ENCODE assay signal across 8 cellular contexts in genomic region chr19:6109947-6110346, GRCh38. TPM values are rescaled to one million over a fixed set of nuclear protein-coding genes. Genes with fewer than 3 reads are reported as not detected.
DNase-seq lines count a peak whose midpoint lies in the region; ATAC-seq and TF ChIP-seq lines count a peak whose summit lies in the region.

No MANE protein-coding gene starts in this region.

- peak overlapping the region; percentile 68 for H3K4me3 ChIP-seq in BJ (ENCODE audit: low read depth, low read length)
- H3K4me3 ChIP-seq in KMS-11 (IDR thresholded peaks at IDR 0.05; ENCODE audit: insufficient read depth, low read depth, low read length): no peak overlapping the region
- peak overlapping the region; percentile 46 to 86 (median 70) for H3K4me3 ChIP-seq in dorsolateral prefrontal cortex

- peak overlapping the region; percentile 98 for H3K4me2 ChIP-seq in KMS-11

- H4K20me1 ChIP-seq in KMS-11 (ENCODE audit: insufficient read depth): no peaks in the 10 kb centered on the region

- H3K4me1 ChIP-seq in KMS-11 (ENCODE audit: low read depth, poor library complexity, severe bottlenecking): peaks cover 4% of the 10 kb centered on the region

- H3K27me3 Mint-ChIP-seq in naive thymus-derived CD8-positive, alpha-beta T cell: peaks cover 0 to 4% (median 0%) of the 10 kb centered on the region in 5 donors

- CTCF ChIA-PET in BJ (lab: Yijun Ruan, JAX): interaction anchor here (1.2 to 1.5 kb wide), 2 partner anchors 23 to 60 kb away, joined by 4 to 5 read pairs; no protein-coding TSS in a partner anchor

- H3K27me3 ChIP-seq in BJ (ENCODE audit: control insufficient read depth, insufficient read depth, low read length): no peaks in the 10 kb centered on the region
- H3K27me3 ChIP-seq in KMS-11 (ENCODE audit: insufficient read depth, low read depth): no peaks in the 10 kb centered on the region
- no peaks in the 10 kb centered on the region for H3K27me3 ChIP-seq in dorsolateral prefrontal cortex

- no peaks in the 10 kb centered on the region for H3K9me3 Mint-ChIP-seq in naive thymus-derived CD8-positive, alpha-beta T cell

- intact Hi-C loops in dorsolateral prefrontal cortex (cut with DNase I): no loop called here

- no peak overlapping the region for H3K27ac ChIP-seq in KMS-11
- peak overlapping the region in 16 of 59 donors; percentile 9 to 84 (median 65) for H3K27ac ChIP-seq in dorsolateral prefrontal cortex

- peak overlapping the region in 9 of 10 donors; percentile 60 to 100 (median 93) for H3K27ac Mint-ChIP-seq in naive thymus-derived CD8-positive, alpha-beta T cell

- no peaks in the 10 kb centered on the region for H3K36me3 Mint-ChIP-seq in naive thymus-derived CD8-positive, alpha-beta T cell

- H3K4me1 Mint-ChIP-seq in naive thymus-derived CD8-positive, alpha-beta T cell: peaks cover 20 to 28% (median 25%) of the 10 kb centered on the region in 4 donors

- POLR2A ChIA-PET in BJ (lab: Charles Lee): no interaction called here
- POLR2A ChIA-PET in naive thymus-derived CD8-positive, alpha-beta T cell (lab: Charles Lee): interaction anchor here (0.6 kb wide), 1 partner anchor 81 kb away, joined by 3 read pairs; no protein-coding TSS in a partner anchor

- peak overlapping the region; percentile 92 to 100 (median 94) for H3K4me3 Mint-ChIP-seq in naive thymus-derived CD8-positive, alpha-beta T cell

- no peak for DNase-seq in BJ (ENCODE audit: low read depth)
- no peak for DNase-seq in dorsolateral prefrontal cortex
- DNase-seq in naive thymus-derived CD8-positive, alpha-beta T cell: peak in 1 of 10 donors; percentile 14
- no peak for DNase-seq in NCI-H187 (lab: John Stamatoyannopoulos, UW)
- no peak for DNase-seq in T-helper 9 cell

- H3K36me3 ChIP-seq in BJ (ENCODE audit: control insufficient read depth, insufficient read depth, low read length) (no peaks in the 10 kb centered on the region), KMS-11 (ENCODE audit: insufficient read depth) (no peaks in the 10 kb centered on the region)

- H3K9ac ChIP-seq in KMS-11: peak overlapping the region; percentile 68

- H2AFZ ChIP-seq in KMS-11 (ENCODE audit: low read depth): peak overlapping the region; percentile 69

- H3K79me2 ChIP-seq in KMS-11 (ENCODE audit: insufficient read depth, low read depth): no peaks in the 10 kb centered on the region

- TF ChIP-seq CTCF in BJ (IDR thresholded peaks at IDR 0.05; ENCODE audit: insufficient read depth, low read depth, low read length) (no peak), KMS-11 (conservative IDR thresholded peaks at IDR 0.05; ENCODE audit: low read depth, low read length) (no peak), dorsolateral prefrontal cortex (IDR thresholded peaks at IDR 0.05 in 54 of 56, conservative IDR thresholded peaks at IDR 0.05 in 2 of 56; ENCODE audit: low read depth in 1 of 56, partially characterized antibody in 56 of 56) (no peak)

- peak; percentile 4 to 31 for ATAC-seq in naive thymus-derived CD8-positive, alpha-beta T cell
- ATAC-seq in GM19397 (IDR thresholded peaks at IDR 0.05; ENCODE audit: unreplicated experiment): no peak
- no peak for ATAC-seq in HG03196 (IDR thresholded peaks at IDR 0.05; ENCODE audit: unreplicated experiment)

RNA-seq across cellular contexts. Expression of gene RFX2, which starts 0.4 kb away (rescaled TPM):
- 4.9 and 5.7 TPM in 2 replicates for polyA plus RNA-seq in BJ (2011; rRNA removed)
- polyA minus RNA-seq in BJ (2011; rRNA and poly(A)+ RNA removed): 9.2 and 10.4 TPM in 2 replicates
- 10 to 100 TPM in 103 of 120 experiments, 1 to 10 TPM in 17; 5.3 to 44.1 (median 14.3) TPM for total RNA-seq in dorsolateral prefrontal cortex
- 1 to 10 TPM; 5.6 to 9.9 TPM for total RNA-seq in naive thymus-derived CD8-positive, alpha-beta T cell
- 10 to 100 TPM in 1 of 3 donors, 1 to 10 TPM in 2; 4.0 to 10.4 (median 5.9) TPM for polyA plus RNA-seq in naive thymus-derived CD8-positive, alpha-beta T cell

RNA-seq across cellular contexts. Expression of gene ACSBG2, which starts 25.5 kb away (rescaled TPM):
- polyA plus RNA-seq in BJ (2011; rRNA removed): not detected in 2 replicates
- not detected in 2 replicates for polyA minus RNA-seq in BJ (2011; rRNA and poly(A)+ RNA removed)
- total RNA-seq in dorsolateral prefrontal cortex: 1 to 10 TPM in 6 of 120 experiments, under 1 TPM in 27, not detected in 87; 0.21 to 1.9 (median 0.70) TPM
- total RNA-seq in naive thymus-derived CD8-positive, alpha-beta T cell: not detected
- polyA plus RNA-seq in naive thymus-derived CD8-positive, alpha-beta T cell: under 1 TPM in 1 of 3 donors, not detected in 2; 0.07 TPM

Comparison
In these comparisons a context has a peak if more than half of its experiments do, and no peak if none do; other contexts are left out.
1. ATAC-seq: peak in naive thymus-derived CD8-positive, alpha-beta T cell (2 of 2); none in GM19397 (single experiment) and HG03196 (single experiment).